In the genomic region with DNA sequence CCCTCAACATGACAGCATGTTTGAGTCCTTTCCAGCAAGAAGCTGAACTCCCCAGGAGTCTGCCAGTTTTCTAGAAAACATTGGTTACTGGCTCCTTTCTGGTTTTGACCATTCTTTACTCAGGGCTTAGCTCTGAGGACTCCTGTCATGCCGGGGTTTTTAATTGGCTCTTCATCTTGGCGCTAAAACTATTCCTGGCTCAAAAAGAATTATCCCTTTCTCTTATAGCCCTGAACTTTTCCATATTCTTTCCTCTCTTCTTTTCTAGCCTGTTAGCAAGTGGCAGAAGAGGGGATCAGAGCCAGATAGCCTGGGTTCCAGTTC, we compare ENCODE assay signal across 10 cellular contexts. TPM values are rescaled to one million over a fixed set of nuclear protein-coding genes. Genes with fewer than 3 reads are reported as not detected.
DNase-seq lines count a peak whose midpoint lies in the region; ATAC-seq and TF ChIP-seq lines count a peak whose summit lies in the region.
"Had no signal": no experiment of that assay in that cellular context is flagged by ENCODE, and none has a peak within 500 bp of the region (broad histone marks: within the 10 kb centered on the region; RNA-seq: fewer than 3 reads in every experiment).

No MANE protein-coding gene starts in this region.

- H3K4me1 ChIP-seq in PC-3 (ENCODE audit: insufficient read depth, low read length) = peaks cover 54% of the 10 kb centered on the region
- peaks cover 48% of the 10 kb centered on the region for H3K4me1 ChIP-seq in mesenchymal stem cell (ENCODE audit: control insufficient read depth, insufficient read depth, low read depth, low read length)

- peak overlapping the region in 1 of 2 experiments; percentile 28 for H3K18ac ChIP-seq in mesenchymal stem cell (ENCODE audit: low read depth in 1 of 2, low read length in 2 of 2)

- H3K4me3 Mint-ChIP-seq in Calu3 (ENCODE audit: low read depth, unreplicated experiment) = peak overlapping the region; percentile 29
- H3K4me3 Mint-ChIP-seq: GM23338 had no signal

- H3K23ac ChIP-seq in mesenchymal stem cell (ENCODE audit: low read length in 2 of 2) = no peak overlapping the region

- WGBS in mesenchymal stem cell = 83% methylated on average over 2 of the region's 2 CpGs

- H3K9me3 ChIP-seq in PC-3 (ENCODE audit: low read length) (no peaks in the 10 kb centered on the region), mesenchymal stem cell (ENCODE audit: control insufficient read depth, low read length) (no peaks in the 10 kb centered on the region)

- no peak overlapping the region for H3K27ac ChIP-seq in PC-3 (ENCODE audit: low read length)
- H3K27ac ChIP-seq in mesenchymal stem cell (ENCODE audit: low read length, poor library complexity, severe bottlenecking) = peak overlapping the region; percentile 29

- no peaks in the 10 kb centered on the region for H3K36me3 Mint-ChIP-seq in Calu3 (ENCODE audit: insufficient read depth, unreplicated experiment)

- no peaks in the 10 kb centered on the region for H4K20me1 ChIP-seq in PC-3 (ENCODE audit: low read length)

- H3K27ac Mint-ChIP-seq in Calu3 (ENCODE audit: unreplicated experiment) = peak overlapping the region; percentile 48
- H3K27ac Mint-ChIP-seq: GM23338 had no signal

- H3K4ac ChIP-seq in mesenchymal stem cell (ENCODE audit: low read depth in 1 of 2, low read length in 2 of 2) = no peak overlapping the region

- H2BK15ac ChIP-seq in mesenchymal stem cell (ENCODE audit: low read depth, poor library complexity, severe bottlenecking) = no peak overlapping the region

- H2BK12ac ChIP-seq in mesenchymal stem cell (ENCODE audit: low read length in 2 of 2) = no peak overlapping the region

- TF ChIP-seq CTCF in Calu3 (IDR thresholded peaks at IDR 0.05; ENCODE audit: unreplicated experiment) (no peak), PC-3 (conservative IDR thresholded peaks at IDR 0.05; ENCODE audit: low read depth, low read length) (no peak)

- no peak overlapping the region for H2BK5ac ChIP-seq in mesenchymal stem cell (ENCODE audit: low read depth, low read length, poor library complexity, severe bottlenecking)

- H2AFZ ChIP-seq in PC-3 (ENCODE audit: low read length) = no peak overlapping the region
- no peak overlapping the region for H2AFZ ChIP-seq in mesenchymal stem cell (ENCODE audit: low read depth, low read length)
- H2AFZ ChIP-seq: GM23338 had no signal

- peak overlapping the region; percentile 69 for H3K4me2 ChIP-seq in PC-3 (ENCODE audit: low read length)
- no peak overlapping the region for H3K4me2 ChIP-seq in mesenchymal stem cell (ENCODE audit: low read length, poor library complexity, severe bottlenecking)
- H3K4me2 ChIP-seq: GM23338 had no signal

- H4K8ac ChIP-seq in mesenchymal stem cell (ENCODE audit: low read length) = no peak overlapping the region

- BruUV-seq in Calu3 (replicated peaks; lab: Mats Ljungman, UMichigan) (no TSS peak), PC-3 (replicated peaks; lab: Mats Ljungman, UMichigan) (no TSS peak)

- no peak overlapping the region for H2BK120ac ChIP-seq in mesenchymal stem cell (ENCODE audit: low read depth, low read length)

- no peaks in the 10 kb centered on the region for H3F3A ChIP-seq in PC-3 (ENCODE audit: low read length, unreplicated experiment)

- H3K9ac ChIP-seq in PC-3 (ENCODE audit: low read length) (no peak overlapping the region), mesenchymal stem cell (ENCODE audit: low read length) (peak overlapping the region; percentile 62)

- DNase-seq in Calu3 (no peak), PC-3 (no peak), mesenchymal stem cell (peak; percentile 9), GM19238 (ENCODE audit: insufficient read length, low spot score) (no peak)
- no peak for DNase-seq in activated CD8-positive, alpha-beta memory T cell treated with anti-CD3 and anti-CD28 coated beads for 24 hours

- H3K9me3 Mint-ChIP-seq in Calu3 (ENCODE audit: low read depth, unreplicated experiment) = no peaks in the 10 kb centered on the region
- H3K9me3 Mint-ChIP-seq: GM23338 had no signal

- POLR2A ChIA-PET in PC-3 (lab: Charles Lee; ENCODE audit: unreplicated experiment) = no interaction called here

- H3K79me2 ChIP-seq in PC-3 (ENCODE audit: low read length) = no peaks in the 10 kb centered on the region

- H3K79me1 ChIP-seq in mesenchymal stem cell (replicated peaks; ENCODE audit: low read length, poor library complexity, severe bottlenecking) = peaks cover 2% of the 10 kb centered on the region

- peaks cover 11% of the 10 kb centered on the region for H3K27me3 Mint-ChIP-seq in Calu3 (ENCODE audit: unreplicated experiment)

- CTCF ChIA-PET in Calu3 (lab: Charles Lee) (interaction anchor here (1.4 kb wide), 1 partner anchor 42 kb away, joined by 3 read pairs; no protein-coding TSS in a partner anchor), PC-3 (lab: Charles Lee) (no interaction called here)

- no peak overlapping the region for H3K14ac ChIP-seq in mesenchymal stem cell (ENCODE audit: low read length in 2 of 2)

- ATAC-seq in GM21423 (IDR thresholded peaks at IDR 0.05; ENCODE audit: unreplicated experiment) = peak; percentile 5
- ATAC-seq in PC-3 = no peak
- ATAC-seq in GM18861 (IDR thresholded peaks at IDR 0.05; ENCODE audit: unreplicated experiment) = no peak
- no peak for ATAC-seq in HG03045 (IDR thresholded peaks at IDR 0.05; ENCODE audit: unreplicated experiment)
- ATAC-seq: GM23338 had no signal

- H3K27me3 ChIP-seq in PC-3 (ENCODE audit: low read length) (no peaks in the 10 kb centered on the region), mesenchymal stem cell (ENCODE audit: control insufficient read depth in 1 of 2, insufficient read depth in 1 of 2, low read length in 2 of 2) (no peaks in the 10 kb centered on the region)

- peaks cover 60% of the 10 kb centered on the region for H3K4me1 Mint-ChIP-seq in Calu3 (ENCODE audit: low read depth, unreplicated experiment)

- H4K91ac ChIP-seq in mesenchymal stem cell (ENCODE audit: low read length) = no peak overlapping the region

- no peaks in the 10 kb centered on the region for H3K9me2 ChIP-seq in PC-3 (replicated peaks; ENCODE audit: low read length)

- intact Hi-C loops in Calu3 (cut with micrococcal nuclease; ENCODE audit: unreplicated experiment) (no loop called here), PC-3 (cut with micrococcal nuclease) (no loop called here)

- H3K4me3 ChIP-seq in PC-3 (ENCODE audit: low read length) (no peak overlapping the region), mesenchymal stem cell (ENCODE audit: insufficient read depth in 1 of 2, low read depth in 1 of 2, low read length in 2 of 2) (peak overlapping the region in 1 of 2 experiments; percentile 68)
- H3K4me3 ChIP-seq: GM23338, lung had no signal

- no peak overlapping the region for H2AK5ac ChIP-seq in mesenchymal stem cell (ENCODE audit: low read length, severe bottlenecking)

- H3K36me3 ChIP-seq in PC-3 (ENCODE audit: low read depth, low read length) (no peaks in the 10 kb centered on the region), mesenchymal stem cell (ENCODE audit: control insufficient read depth in 1 of 2, insufficient read depth in 2 of 2, low read depth in 1 of 2, low read length in 2 of 2) (peaks cover 0 to 58% of the 10 kb centered on the region in 2 experiments)

RNA-seq across cellular contexts. Expression of a gene that starts 59.7 kb away (rescaled TPM):
- total RNA-seq in Calu3 (2022) (13.5 and 14.8 TPM in 2 replicates), PC-3 (2014; rRNA removed) (4.0 and 4.1 TPM in 2 replicates)
- polyA plus RNA-seq in mesenchymal stem cell (2013, experiment 1 of 2) = 8.5 TPM
- 8.5 TPM for polyA plus RNA-seq in mesenchymal stem cell (2013, experiment 2 of 2)
